19 cellular contexts compared by ENCODE assay signal in genomic region chr2:42566006-42566405, GRCh38. TPM values are rescaled to one million over a fixed set of nuclear protein-coding genes. Genes with fewer than 3 reads are reported as not detected.
DNase-seq lines count a peak whose midpoint lies in the region; ATAC-seq and TF ChIP-seq lines count a peak whose summit lies in the region.
"Had no signal": no experiment of that assay in that cellular context is flagged by ENCODE, and none has a peak within 500 bp of the region (broad histone marks: within the 10 kb centered on the region; RNA-seq: fewer than 3 reads in every experiment).

No MANE protein-coding gene starts in this region.

- DNase-seq in CD8-positive, alpha-beta T cell: peak in 2 of 7 experiments; percentile 24 to 30
- DNase-seq in stimulated activated CD4-positive, alpha-beta T cell treated with anti-CD3 and anti-CD28 coated beads, Interleukin-15, amount 100 ng/mL, for 24 hours: no peak
- DNase-seq in effector memory CD4-positive, alpha-beta T cell: no peak
- DNase-seq: DMS79; H7; heart left ventricle; NCI-H1694; NCI-H748 treated with DMSO at 0.1 percent for 48 hours; posterior cingulate gyrus; stimulated activated naive CD8-positive, alpha-beta T cell treated with anti-CD3 and anti-CD28 coated beads, Interleukin-15, Interleukin-2, amounts not matched to agents 100 U/mL and 50 U/mL, for 24 hours; transverse colon had no signal

- H3K27ac Mint-ChIP-seq in CD8-positive, alpha-beta T cell: peak overlapping the region; percentile 70
- H3K27ac Mint-ChIP-seq in activated T-helper 17 cell treated with anti-CD3 and anti-CD28 coated beads, Interleukin-2, amount 50 U/mL, for 72 hours: peak overlapping the region; percentile 49
- H3K27ac Mint-ChIP-seq in nephron: peak overlapping the region; percentile 72 to 98 (median 93)

- no peak for TF ChIP-seq CTCF in CD8-positive, alpha-beta T cell (IDR thresholded peaks at IDR 0.05)
- TF ChIP-seq CTCF in nephron (IDR thresholded peaks at IDR 0.05; ENCODE audit: unreplicated experiment in 3 of 3): no peak

- H3K4me1 ChIP-seq in CD8-positive, alpha-beta T cell (ENCODE audit: insufficient read depth, low read length): peaks cover 37% of the 10 kb centered on the region
- H3K4me1 ChIP-seq in effector memory CD4-positive, alpha-beta T cell (ENCODE audit: control insufficient read depth, insufficient read depth, low read length, poor library complexity, severe bottlenecking): peaks cover 6% of the 10 kb centered on the region

- POLR2A ChIA-PET in CD8-positive, alpha-beta T cell (lab: Charles Lee): interaction anchor here (0.5 to 1.1 kb wide), 4 partner anchors 9 to 86 kb away, joined by 3 to 5 read pairs (median 4); no protein-coding TSS in a partner anchor

- no peaks in the 10 kb centered on the region for H3K9me3 Mint-ChIP-seq in CD8-positive, alpha-beta T cell
- H3K9me3 Mint-ChIP-seq in activated T-helper 17 cell treated with anti-CD3 and anti-CD28 coated beads, Interleukin-2, amount 50 U/mL, for 72 hours: no peaks in the 10 kb centered on the region
- no peaks in the 10 kb centered on the region for H3K9me3 Mint-ChIP-seq in nephron
- H3K9me3 Mint-ChIP-seq: CD8-positive, alpha-beta memory T cell had no signal

- no peaks in the 10 kb centered on the region for H3K9me3 ChIP-seq in CD8-positive, alpha-beta T cell (ENCODE audit: low read length)
- H3K9me3 ChIP-seq in KOPT-K1 (ENCODE audit: insufficient read depth, low read length, poor library complexity, severe bottlenecking): no peaks in the 10 kb centered on the region
- no peaks in the 10 kb centered on the region for H3K9me3 ChIP-seq in effector memory CD4-positive, alpha-beta T cell (ENCODE audit: control insufficient read depth, low read length)
- H3K9me3 ChIP-seq: breast epithelium, heart left ventricle, SJCRH30, transverse colon had no signal

- ATAC-seq in CD8-positive, alpha-beta T cell: peak; percentile 70
- no peak for ATAC-seq in activated T-helper 17 cell treated with anti-CD3 and anti-CD28 coated beads, Interleukin-2, amount 50 U/mL, for 72 hours (replicated peaks)
- ATAC-seq in GM18861 (IDR thresholded peaks at IDR 0.05; ENCODE audit: unreplicated experiment) (no peak), HG03521 (IDR thresholded peaks at IDR 0.05; ENCODE audit: unreplicated experiment) (no peak)
- ATAC-seq: heart left ventricle; stimulated activated naive CD8-positive, alpha-beta T cell treated with anti-CD3 and anti-CD28 coated beads, Interleukin-15, Interleukin-2, amounts not matched to agents 100 U/mL and 50 U/mL, for 24 hours had no signal

- no peaks in the 10 kb centered on the region for H3K36me3 ChIP-seq in CD8-positive, alpha-beta T cell (ENCODE audit: insufficient read depth, low read length)
- H3K36me3 ChIP-seq in KOPT-K1 (ENCODE audit: insufficient read depth, low read length): peaks cover 4% of the 10 kb centered on the region; the same call in 1 of the 2 replicates
- no peaks in the 10 kb centered on the region for H3K36me3 ChIP-seq in effector memory CD4-positive, alpha-beta T cell (ENCODE audit: control insufficient read depth, insufficient read depth, low read length)
- H3K36me3 ChIP-seq: breast epithelium, SJCRH30, transverse colon had no signal

- CTCF ChIA-PET in CD8-positive, alpha-beta T cell (lab: Charles Lee): interaction anchor here (1.0 to 1.5 kb wide), 3 partner anchors 9 to 97 kb away, joined by 3 to 4 read pairs (median 4); no protein-coding TSS in a partner anchor

- H3K27ac ChIP-seq in CD8-positive, alpha-beta T cell (ENCODE audit: low read depth, low read length): no peak overlapping the region
- H3K27ac ChIP-seq in KOPT-K1 (ENCODE audit: low read depth, low read length, poor library complexity, severe bottlenecking): peak overlapping the region; percentile 100
- no peak overlapping the region for H3K27ac ChIP-seq in effector memory CD4-positive, alpha-beta T cell (ENCODE audit: insufficient read depth, low read length, poor library complexity, severe bottlenecking)
- H3K27ac ChIP-seq: SJCRH30 had no signal

- peaks cover 36% of the 10 kb centered on the region for H3K4me1 Mint-ChIP-seq in CD8-positive, alpha-beta T cell (ENCODE audit: low read depth)
- peaks cover 10% of the 10 kb centered on the region for H3K4me1 Mint-ChIP-seq in activated T-helper 17 cell treated with anti-CD3 and anti-CD28 coated beads, Interleukin-2, amount 50 U/mL, for 72 hours
- H3K4me1 Mint-ChIP-seq in nephron: peaks cover 32% of the 10 kb centered on the region

- peaks cover 7% of the 10 kb centered on the region for H3K36me3 Mint-ChIP-seq in CD8-positive, alpha-beta T cell
- peaks cover 10% of the 10 kb centered on the region for H3K36me3 Mint-ChIP-seq in activated T-helper 17 cell treated with anti-CD3 and anti-CD28 coated beads, Interleukin-2, amount 50 U/mL, for 72 hours (ENCODE audit: low read depth)
- peaks cover 5% of the 10 kb centered on the region for H3K36me3 Mint-ChIP-seq in nephron (ENCODE audit: low read depth)

- no peak overlapping the region for H3K4me3 ChIP-seq in CD8-positive, alpha-beta T cell (ENCODE audit: low read depth, low read length)
- no peak overlapping the region for H3K4me3 ChIP-seq in effector memory CD4-positive, alpha-beta T cell (ENCODE audit: insufficient read depth, low read depth, low read length, poor library complexity, severe bottlenecking)
- H3K4me3 ChIP-seq: breast epithelium, heart left ventricle, SJCRH30, transverse colon had no signal

- H3K27me3 Mint-ChIP-seq in CD8-positive, alpha-beta T cell (ENCODE audit: low read depth): no peaks in the 10 kb centered on the region
- no peaks in the 10 kb centered on the region for H3K27me3 Mint-ChIP-seq in activated T-helper 17 cell treated with anti-CD3 and anti-CD28 coated beads, Interleukin-2, amount 50 U/mL, for 72 hours
- H3K27me3 Mint-ChIP-seq in nephron (ENCODE audit: low read depth): no peaks in the 10 kb centered on the region
- H3K27me3 Mint-ChIP-seq: CD8-positive, alpha-beta memory T cell had no signal

- H3K27me3 ChIP-seq in CD8-positive, alpha-beta T cell (ENCODE audit: insufficient read depth, low read length): no peaks in the 10 kb centered on the region
- no peaks in the 10 kb centered on the region for H3K27me3 ChIP-seq in effector memory CD4-positive, alpha-beta T cell (replicated peaks; ENCODE audit: control insufficient read depth, insufficient read depth, low read length, poor library complexity, severe bottlenecking)
- H3K27me3 ChIP-seq: breast epithelium, heart left ventricle, SJCRH30, transverse colon had no signal

- intact Hi-C loops in CD8-positive, alpha-beta T cell (cut with DNase I, micrococcal nuclease): loop anchor here (2.0 to 10.0 kb wide), 5 partner anchors 69 to 246 kb away; partner anchors contain the start of gene COX7A2L (in 1 of the 2)

- peak overlapping the region; percentile 80 for H3K4me3 Mint-ChIP-seq in CD8-positive, alpha-beta T cell
- H3K4me3 Mint-ChIP-seq in activated T-helper 17 cell treated with anti-CD3 and anti-CD28 coated beads, Interleukin-2, amount 50 U/mL, for 72 hours: no peak overlapping the region
- peak overlapping the region in 1 of 3 experiments; percentile 28 for H3K4me3 Mint-ChIP-seq in nephron

RNA-seq across cellular contexts. Expression of gene MTA3, which starts 2.4 kb away (rescaled TPM):
- 10 to 100 TPM; 17.6 to 18.4 TPM for total RNA-seq in CD8-positive, alpha-beta T cell
- 10 to 100 TPM; 22.7 to 30.9 TPM for total RNA-seq in activated T-helper 17 cell treated with anti-CD3 and anti-CD28 coated beads, Interleukin-2, amount 50 U/mL, for 72 hours
